In the genomic region with DNA sequence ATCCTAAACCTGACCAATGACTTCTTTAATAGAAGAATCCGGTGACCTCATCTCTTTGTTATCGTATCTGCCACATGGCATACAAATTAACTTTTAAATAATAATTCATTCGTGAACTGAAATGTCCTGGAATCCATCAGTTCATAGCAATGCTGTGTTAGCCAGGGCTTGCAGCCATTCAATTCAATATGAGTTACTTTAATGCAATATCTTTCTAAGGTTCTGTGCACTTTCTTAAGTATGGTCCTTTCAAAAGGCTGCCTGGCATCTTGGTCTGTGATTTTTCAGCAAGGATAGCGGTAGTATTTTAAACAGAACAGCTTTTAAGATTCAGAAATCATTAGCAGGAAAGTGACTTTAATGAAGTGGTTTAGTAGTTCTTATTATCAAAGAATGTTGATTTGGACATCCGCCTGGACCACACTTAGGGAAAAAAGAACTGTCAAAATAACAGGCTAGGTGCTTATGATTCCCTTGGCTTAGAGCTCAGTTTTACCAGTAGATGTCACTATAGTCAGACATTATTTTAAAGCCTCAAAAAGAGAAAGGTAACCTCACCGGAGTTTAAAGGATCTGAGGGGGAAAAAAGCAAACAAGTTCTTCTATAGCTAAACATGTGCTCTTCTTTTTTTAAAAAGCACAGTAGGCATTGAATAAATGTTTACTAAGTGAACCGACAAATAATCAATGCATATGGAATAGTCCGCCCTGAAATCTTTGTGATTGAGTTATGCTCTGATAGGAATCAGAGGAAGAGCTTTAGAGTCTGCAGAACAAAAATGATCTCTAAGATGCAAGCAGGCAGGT, we compare ENCODE assay signal across 8 cellular contexts. TPM values are rescaled to one million over a fixed set of nuclear protein-coding genes. Genes with fewer than 3 reads are reported as not detected.
DNase-seq lines count a peak whose midpoint lies in the region; ATAC-seq, FAIRE-seq and TF ChIP-seq lines count a peak whose summit lies in the region.

No MANE protein-coding gene starts in this region.

- in situ Hi-C loops in ACHN (cut with HindIII; ENCODE audit: low pct_ligation_motif_present, low pct_unique_long_range_greater_than_20kb, low sequenced_read_pairs) = loop anchor here (25.0 kb wide), 1 partner anchor 396 kb away; no protein-coding TSS in a partner anchor

- no peak for TF ChIP-seq POLR2A in H54 (IDR thresholded peaks at IDR 0.05; ENCODE audit: low read depth, low read length)

- DNase-seq in ACHN (peak; percentile 69), H54 (ENCODE audit: insufficient read length, low spot score) (no peak), RPMI7951 (ENCODE audit: low read depth) (peak; percentile 13), glomerular visceral epithelial cell (ENCODE audit: extremely low spot score) (peak; percentile 50), sciatic nerve (ENCODE audit: low spot score) (no peak)

- ATAC-seq in sciatic nerve (peak; percentile 65), HG03354 (IDR thresholded peaks at IDR 0.05; ENCODE audit: poor library complexity, severe bottlenecking, unreplicated experiment) (no peak), HG03460 (IDR thresholded peaks at IDR 0.05; ENCODE audit: unreplicated experiment) (no peak), GM19397 (IDR thresholded peaks at IDR 0.05; ENCODE audit: unreplicated experiment) (no peak)

- FAIRE-seq in H54 (lab: Jason Lieb, UNC) = peak; percentile 93

- intact Hi-C loops in sciatic nerve (cut with DNase I) = no loop called here

RNA-seq across cellular contexts. Expression of gene SLC35G1, which starts 22.7 kb away (rescaled TPM):
- total RNA-seq in RPMI7951 (2014; rRNA removed; shearing (Covaris generic)) = 3.7 and 4.2 TPM in 2 replicates
- total RNA-seq in sciatic nerve = 3.9 TPM

Comparison
In these comparisons a context has a peak if more than half of its experiments do, and no peak if none do; other contexts are left out.
1. DNase-seq: peak in ACHN (single experiment), RPMI7951 (single experiment) and glomerular visceral epithelial cell (single experiment); none in H54 (single experiment) and sciatic nerve (single experiment).